9 cellular contexts compared by ENCODE assay signal in genomic region chr5:154467655-154468354, GRCh38. TPM values are rescaled to one million over a fixed set of nuclear protein-coding genes. Genes with fewer than 3 reads are reported as not detected.
DNase-seq lines count a peak whose midpoint lies in the region; ATAC-seq and TF ChIP-seq lines count a peak whose summit lies in the region.
"Had no signal": no experiment of that assay in that cellular context is flagged by ENCODE, and none has a peak within 500 bp of the region (broad histone marks: within the 10 kb centered on the region; RNA-seq: fewer than 3 reads in every experiment).

No MANE protein-coding gene starts in this region.

- DNase-seq in DMS79 treated with DMSO at 0.1 percent for 48 hours (lab: John Stamatoyannopoulos, UW) (peak; percentile 47), DMS79 (lab: John Stamatoyannopoulos, UW) (no peak), HAP-1 (ENCODE audit: low spot score in 2 of 2) (peak; percentile 60 to 88), MM.1S (peak; percentile 66), T-helper 17 cell (peak; percentile 56 to 67 (median 64)), ascending aorta (ENCODE audit: low spot score in 2 of 2) (peak in 1 of 2 donors; percentile 80), hypothalamus (lab: John Stamatoyannopoulos, UW) (peak in 47 of 51 donors; percentile 4 to 81 (median 45)), spleen (peak; percentile 94)

- 38 to 49% (median 43%) methylated on average over 15 to 18 of the region's 18 CpGs for WGBS in spleen, 5 donors

- no peaks in the 10 kb centered on the region for H3K9me3 ChIP-seq in HAP-1
- H3K9me3 ChIP-seq in MM.1S (replicated peaks; ENCODE audit: insufficient read depth, low read length) = no peaks in the 10 kb centered on the region
- no peaks in the 10 kb centered on the region for H3K9me3 ChIP-seq in T-helper 17 cell (ENCODE audit: control insufficient read depth, low read length, poor library complexity, severe bottlenecking)
- H3K9me3 ChIP-seq in ascending aorta = no peaks in the 10 kb centered on the region
- no peaks in the 10 kb centered on the region for H3K9me3 ChIP-seq in spleen

- H4K20me1 ChIP-seq in MM.1S (ENCODE audit: insufficient read depth, low read length) = no peaks in the 10 kb centered on the region

- peak; percentile 93 for TF ChIP-seq CTCF in MM.1S (IDR thresholded peaks at IDR 0.05; ENCODE audit: low read length)
- TF ChIP-seq CTCF in ascending aorta (IDR thresholded peaks at IDR 0.05) = peak; percentile 56 to 88 (median 88)
- peak; percentile 28 to 95 (median 88) for TF ChIP-seq CTCF in spleen (IDR thresholded peaks at IDR 0.05 in 8 of 11, conservative IDR thresholded peaks at IDR 0.05 in 3 of 11)

- no peak for TF ChIP-seq POLR2A in spleen (IDR thresholded peaks at IDR 0.05)

- no peak overlapping the region for H3K4me3 ChIP-seq in HAP-1
- no peak overlapping the region for H3K4me3 ChIP-seq in MM.1S (ENCODE audit: low read length)
- no peak overlapping the region for H3K4me3 ChIP-seq in ascending aorta
- no peak overlapping the region for H3K4me3 ChIP-seq in spleen

- no peaks in the 10 kb centered on the region for H3K79me2 ChIP-seq in MM.1S (ENCODE audit: low read length)

- peak; percentile 88 for ATAC-seq in T-helper 17 cell

- H3K9ac ChIP-seq in MM.1S (ENCODE audit: low read length) = no peak overlapping the region

- 0 out of 2 replicates have a peak overlapping the region, but pooled peaks have one; percentile 3 for H2AFZ ChIP-seq in MM.1S (ENCODE audit: low read length)

- H3K9me2 ChIP-seq in MM.1S (replicated peaks; ENCODE audit: insufficient read depth, low read length) = no peaks in the 10 kb centered on the region

- H3K4me1 ChIP-seq in HAP-1 = peaks cover 3% of the 10 kb centered on the region; the same call in 1 of the 2 replicates
- H3K4me1 ChIP-seq in MM.1S (ENCODE audit: low read length) = no peaks in the 10 kb centered on the region
- no peaks in the 10 kb centered on the region for H3K4me1 ChIP-seq in ascending aorta
- peaks cover 0 to 21% (median 6%) of the 10 kb centered on the region in 6 donors for H3K4me1 ChIP-seq in spleen

- H3F3A ChIP-seq in MM.1S (ENCODE audit: insufficient read depth, low read length) = no peaks in the 10 kb centered on the region

- H3K27ac Mint-ChIP-seq in T-helper 17 cell = peak overlapping the region; percentile 45

- H3K36me3 Mint-ChIP-seq in T-helper 17 cell (ENCODE audit: low read depth) = no peaks in the 10 kb centered on the region

- H3K4me1 Mint-ChIP-seq in T-helper 17 cell = peaks cover 6% of the 10 kb centered on the region

- no peaks in the 10 kb centered on the region for H3K36me3 ChIP-seq in HAP-1 (replicated peaks)
- H3K36me3 ChIP-seq in MM.1S (replicated peaks; ENCODE audit: insufficient read depth, low read length) = no peaks in the 10 kb centered on the region
- H3K36me3 ChIP-seq in ascending aorta = no peaks in the 10 kb centered on the region
- peaks cover 0 to 5% (median 0%) of the 10 kb centered on the region in 6 donors for H3K36me3 ChIP-seq in spleen

- H3K27me3 ChIP-seq in HAP-1 (ENCODE audit: low read depth) = peaks cover 32% of the 10 kb centered on the region
- no peaks in the 10 kb centered on the region for H3K27me3 ChIP-seq in MM.1S (replicated peaks; ENCODE audit: insufficient read depth, low read length)
- peaks cover 15% of the 10 kb centered on the region for H3K27me3 ChIP-seq in ascending aorta
- H3K27me3 ChIP-seq in spleen (replicated peaks in 1 of 7) = peaks cover 0 to 63% (median 33%) of the 10 kb centered on the region in 7 donors

- in situ Hi-C loops in HAP-1 (cut with MboI; ENCODE audit: low sequenced_read_pairs) = loop anchor here (5.0 kb wide), 1 partner anchor 139 kb away; no protein-coding TSS in a partner anchor

- intact Hi-C loops in ascending aorta (cut with DNase I) (loop anchor here (2.0 kb wide), 1 partner anchor 143 kb away; no protein-coding TSS in a partner anchor), spleen (cut with DNase I; ENCODE audit: low total_unique reads) (loop anchor here (2.0 kb wide), 1 partner anchor 143 kb away; no protein-coding TSS in a partner anchor)

- no peak overlapping the region for H3K4me3 Mint-ChIP-seq in T-helper 17 cell

- peaks cover 41% of the 10 kb centered on the region for H3K27me3 Mint-ChIP-seq in T-helper 17 cell

- H3K4me2 ChIP-seq in MM.1S (ENCODE audit: low read depth, low read length) = no peak overlapping the region

- H3K27ac ChIP-seq in MM.1S (ENCODE audit: low read length) (no peak overlapping the region), ascending aorta (no peak overlapping the region), spleen (no peak overlapping the region)

RNA-seq across cellular contexts. Expression of gene HAND1, which starts 10.2 kb away (rescaled TPM):
- total RNA-seq in T-helper 17 cell (not detected), ascending aorta (not detected), spleen (not detected)
- not detected for polyA plus RNA-seq in spleen
- total RNA-seq: pulmonary artery endothelial cell had no signal

RNA-seq across cellular contexts. Expression of gene SAP30L, which starts 22.0 kb away (rescaled TPM):
- total RNA-seq in T-helper 17 cell (10 to 100 TPM; 25.0 to 37.9 TPM), ascending aorta (36.5 TPM), spleen (10 to 100 TPM; 28.8 to 43.5 (median 36.7) TPM)
- polyA plus RNA-seq in spleen = 10 to 100 TPM; 17.4 to 21.6 (median 19.4) TPM
